1 cellular context compared by ENCODE assay signal in genomic region chr11:68460741-68461283, GRCh38.
TF ChIP-seq lines count a peak whose summit lies in the region.

Gene PPP6R3, plus strand, starts transcription at chr11:68460752. Its CDS starts 76,913 bp downstream, at chr11:68537665.

TF ChIP-seq in K562, 482 proteins besides CTCF, POLR2A, EP300 and RAD21 (continued from another document and continues in another):
- TF ChIP-seq ZNF592 (IDR thresholded peaks at IDR 0.05): peak; percentile 45; the same call in 1 of the 2 replicates
- TF ChIP-seq ZBTB11 (CRISPR knock-in tag; IDR thresholded peaks at IDR 0.05): 0 out of 6 replicates have a peak, but pooled peaks of 1 of the 3 experiments have one; percentile 6
- 0 out of 2 replicates have a peak, but pooled peaks have one; percentile 30 for TF ChIP-seq THAP7 (CRISPR knock-in tag; IDR thresholded peaks at IDR 0.05)
- TF ChIP-seq ZNF740 (CRISPR knock-in tag; IDR thresholded peaks at IDR 0.05): peak; percentile 77; the same call in 1 of the 2 replicates
- TF ChIP-seq ZNF740 (tag; IDR thresholded peaks at IDR 0.05): no peak; a peak in 1 of 4 replicates
- peak; percentile 61 for TF ChIP-seq CCNT2 (IDR thresholded peaks at IDR 0.05; ENCODE audit: borderline replicate concordance, extremely low read depth, insufficient read length, low read depth, low read length)
- TF ChIP-seq KDM4B (IDR thresholded peaks at IDR 0.05; ENCODE audit: borderline replicate concordance in 2 of 2, low read depth in 1 of 2): no peak
- TF ChIP-seq BCLAF1 (IDR thresholded peaks at IDR 0.05; ENCODE audit: borderline replicate concordance in 1 of 2, control insufficient read depth in 1 of 2, low read depth in 2 of 2, low read length in 1 of 2): no peak
- no peak for TF ChIP-seq RBM17 (IDR thresholded peaks at IDR 0.05; ENCODE audit: borderline replicate concordance, low read depth, low read length)
- no peak for TF ChIP-seq MIER1 (IDR thresholded peaks at IDR 0.05; ENCODE audit: low read depth)
- no peak for TF ChIP-seq NUFIP1 (IDR thresholded peaks at IDR 0.05; ENCODE audit: partially characterized antibody)
- 0 out of 2 replicates have a peak, but pooled peaks have one; percentile 25 for TF ChIP-seq MED1 (CRISPR knock-in tag; IDR thresholded peaks at IDR 0.05; ENCODE audit: borderline replicate concordance)
- TF ChIP-seq RBFOX2 (IDR thresholded peaks at IDR 0.05; ENCODE audit: low read depth, low read length): peak; percentile 87
- TF ChIP-seq RBBP5 (IDR thresholded peaks at IDR 0.05; ENCODE audit: borderline replicate concordance, insufficient read depth, low read length, poor library complexity, severe bottlenecking): peak; percentile 95
- no peak for TF ChIP-seq ESRRB (CRISPR knock-in tag; IDR thresholded peaks at IDR 0.05; ENCODE audit: borderline replicate concordance)
- no peak for TF ChIP-seq ZNF311 (CRISPR knock-in tag; IDR thresholded peaks at IDR 0.05)
- TF ChIP-seq ZNF766 (CRISPR knock-in tag; conservative IDR thresholded peaks at IDR 0.05): 0 out of 2 replicates have a peak, but pooled peaks have one; percentile 52
- no peak for TF ChIP-seq ADNP (tag; IDR thresholded peaks at IDR 0.05)
- TF ChIP-seq PHF8 (IDR thresholded peaks at IDR 0.05; ENCODE audit: borderline replicate concordance, low read length): peak; percentile 84; the same call in 1 of the 2 replicates
- peak; percentile 76 for TF ChIP-seq SIN3B (IDR thresholded peaks at IDR 0.05; ENCODE audit: low read depth)
- no peak for TF ChIP-seq ZNF583 (CRISPR knock-in tag; IDR thresholded peaks at IDR 0.05)
- no peak for TF ChIP-seq CREB3L1 (IDR thresholded peaks at IDR 0.05; ENCODE audit: borderline replicate concordance, low read depth)
- no peak for TF ChIP-seq PTRF (tag; IDR thresholded peaks at IDR 0.05)
- no peak for TF ChIP-seq CHD4 (IDR thresholded peaks at IDR 0.05; ENCODE audit: insufficient read depth, insufficient replicate concordance, low read depth, low read length, poor library complexity, severe bottlenecking)
- no peak for TF ChIP-seq SMARCE1 (IDR thresholded peaks at IDR 0.05)
- TF ChIP-seq PTBP1 (IDR thresholded peaks at IDR 0.05; ENCODE audit: low read depth, low read length): no peak
- TF ChIP-seq ARHGAP35 (IDR thresholded peaks at IDR 0.05; ENCODE audit: partially characterized antibody): no peak
- TF ChIP-seq GABPB1 (CRISPR knock-in tag; IDR thresholded peaks at IDR 0.05): no peak
- peak; percentile 30 for TF ChIP-seq TAF1 (IDR thresholded peaks at IDR 0.05; ENCODE audit: control insufficient read depth, extremely low read depth, insufficient read depth, low read length, severe bottlenecking)
- no peak for TF ChIP-seq POLR2AphosphoS2 (IDR thresholded peaks at IDR 0.05; ENCODE audit: low read length)
- TF ChIP-seq POLR2G (IDR thresholded peaks at IDR 0.05; ENCODE audit: low read depth, low read length): peak; percentile 90
- TF ChIP-seq CXXC5 (CRISPR knock-in tag; IDR thresholded peaks at IDR 0.05): peak; percentile 35
- TF ChIP-seq GATAD2A (IDR thresholded peaks at IDR 0.05): no peak
- no peak; the same call in 1 of the 2 replicates for TF ChIP-seq ZBTB7A (IDR thresholded peaks at IDR 0.05; ENCODE audit: borderline replicate concordance, control insufficient read depth, low read depth, low read length)
- no peak for TF ChIP-seq TCF15 (CRISPR knock-in tag; IDR thresholded peaks at IDR 0.05)
- no peak for TF ChIP-seq SRSF9 (IDR thresholded peaks at IDR 0.05; ENCODE audit: borderline replicate concordance, low read depth, low read length)
- no peak for TF ChIP-seq ZNF354B (CRISPR knock-in tag; IDR thresholded peaks at IDR 0.05)
- peak; percentile 45 for TF ChIP-seq RBM25 (IDR thresholded peaks at IDR 0.05; ENCODE audit: low read depth, low read length, severe bottlenecking)
- no peak for TF ChIP-seq HEY1 (CRISPR knock-in tag; IDR thresholded peaks at IDR 0.05; ENCODE audit: borderline replicate concordance)
- no peak for TF ChIP-seq HES1 (IDR thresholded peaks at IDR 0.05; ENCODE audit: low read depth)
- peak in 1 of 2 experiments; percentile 93; a peak in 2 of 4 replicates for TF ChIP-seq TEAD1 (CRISPR knock-in tag; IDR thresholded peaks at IDR 0.05)
- TF ChIP-seq ZNF639 (CRISPR knock-in tag; conservative IDR thresholded peaks at IDR 0.05 in 1 of 2, IDR thresholded peaks at IDR 0.05 in 1 of 2): peak in 1 of 2 experiments; percentile 68; a peak in 2 of 4 replicates
- TF ChIP-seq HMBOX1 (IDR thresholded peaks at IDR 0.05): no peak
- 0 out of 2 replicates have a peak, but pooled peaks have one; percentile 23 for TF ChIP-seq BRD4 (IDR thresholded peaks at IDR 0.05)
- TF ChIP-seq POLR2AphosphoS5 (IDR thresholded peaks at IDR 0.05; ENCODE audit: control insufficient read depth, insufficient read depth, low read depth, low read length): peak; percentile 74; the same call in 1 of the 2 replicates
